In genomic region chr7:47482013-47482761, GRCh38 we compare ENCODE assay signal across 8 cellular contexts.
DNase-seq lines count a peak whose midpoint lies in the region; ATAC-seq and TF ChIP-seq lines count a peak whose summit lies in the region.

No MANE protein-coding gene starts in this region.

- in situ Hi-C loops in GM13976 (cut with MboI; ENCODE audit: low sequenced_read_pairs, unreplicated experiment): no loop called here
- in situ Hi-C loops in mammary epithelial cell (cut with MboI; ENCODE audit: low sequenced_read_pairs in 2 of 2): no loop called here

- H3K9me2 ChIP-seq in MM.1S (replicated peaks; ENCODE audit: insufficient read depth, low read length): no peaks in the 10 kb centered on the region

- no TSS peak for BruUV-seq in mammary epithelial cell (replicated peaks; lab: Mats Ljungman, UMichigan)

- H3K27me3 ChIP-seq in MM.1S (replicated peaks; ENCODE audit: insufficient read depth, low read length): no peaks in the 10 kb centered on the region
- H3K27me3 ChIP-seq in mammary epithelial cell (ENCODE audit: insufficient read depth, low read length): no peaks in the 10 kb centered on the region

- DNase-seq in GM13976 (ENCODE audit: low spot score) (peak; percentile 49), MM.1S (peak; percentile 71), mammary epithelial cell (peak; percentile 86), naive B cell (no peak), NCI-H82 treated with DMSO at 0.1 percent for 48 hours (lab: John Stamatoyannopoulos, UW; ENCODE audit: unreplicated experiment) (no peak), NCI-H524 (lab: John Stamatoyannopoulos, UW) (no peak)
- no peak for DNase-seq in activated CD4-positive, CD25-positive, alpha-beta regulatory T cell treated with anti-CD3 and anti-CD28 coated beads, Interleukin-2, amount 50 U/mL, for 72 hours
- no peak for DNase-seq in activated CD4-positive, CD25-positive, alpha-beta regulatory T cell (lab: John Stamatoyannopoulos, UW)

- intact Hi-C loops in mammary epithelial cell (cut with micrococcal nuclease): no loop called here

- peaks cover 0 to 1% (median 0%) of the 10 kb centered on the region in 7 donors for H3K9me3 Mint-ChIP-seq in naive B cell

- H3K27ac ChIP-seq in MM.1S (ENCODE audit: low read length) (peak overlapping the region; percentile 99), mammary epithelial cell (ENCODE audit: insufficient read depth, low read depth, low read length) (no peak overlapping the region)

- 20% methylated on average over 15 of the region's 15 CpGs for WGBS in mammary epithelial cell (ENCODE audit: low coverage, missing lambda C conversion rate)

- H3K27me3 Mint-ChIP-seq in naive B cell: no peaks in the 10 kb centered on the region

- peak overlapping the region in 7 of 8 donors; percentile 30 to 77 (median 70) for H3K4me3 Mint-ChIP-seq in naive B cell

- H3K4me2 ChIP-seq in MM.1S (ENCODE audit: low read depth, low read length) (peak overlapping the region; percentile 93), mammary epithelial cell (ENCODE audit: insufficient read depth, low read depth, low read length) (peak overlapping the region; percentile 40)

- CTCF ChIA-PET in mammary epithelial cell (lab: Charles Lee; ENCODE audit: low non-redundant PET): no interaction called here

- H3K36me3 Mint-ChIP-seq in naive B cell: no peaks in the 10 kb centered on the region

- H3K9me3 ChIP-seq in MM.1S (replicated peaks; ENCODE audit: insufficient read depth, low read length) (no peaks in the 10 kb centered on the region), mammary epithelial cell (replicated peaks; ENCODE audit: insufficient read depth, low read length) (no peaks in the 10 kb centered on the region)

- H2AFZ ChIP-seq in MM.1S (ENCODE audit: low read length) (no peak overlapping the region), mammary epithelial cell (ENCODE audit: low read depth, low read length) (no peak overlapping the region)

- ATAC-seq in naive B cell (ENCODE audit: low read depth in 2 of 2): peak in 1 of 2 donors; percentile 27

- peaks cover 56% of the 10 kb centered on the region for H3F3A ChIP-seq in MM.1S (ENCODE audit: insufficient read depth, low read length)

- peak overlapping the region; percentile 46 to 94 (median 84) for H3K27ac Mint-ChIP-seq in naive B cell

- H3K4me3 ChIP-seq in MM.1S (ENCODE audit: low read length) (peak overlapping the region; percentile 83), mammary epithelial cell (replicated peaks in 1 of 3; ENCODE audit: insufficient read depth in 1 of 3, low read depth in 2 of 3, low read length in 3 of 3) (no peak overlapping the region)

- H4K20me1 ChIP-seq in MM.1S (ENCODE audit: insufficient read depth, low read length) (peaks cover 9% of the 10 kb centered on the region; the same call in 1 of the 2 replicates), mammary epithelial cell (ENCODE audit: insufficient read depth, low read length) (no peaks in the 10 kb centered on the region)

- peaks cover 48 to 53% (median 49%) of the 10 kb centered on the region in 3 donors for H3K4me1 Mint-ChIP-seq in naive B cell

- H3K79me2 ChIP-seq in MM.1S (ENCODE audit: low read length): peaks cover 86% of the 10 kb centered on the region
- H3K79me2 ChIP-seq in mammary epithelial cell (ENCODE audit: insufficient read depth, low read length): peaks cover 6% of the 10 kb centered on the region

- TF ChIP-seq CTCF in GM13976 (IDR thresholded peaks at IDR 0.05; ENCODE audit: borderline replicate concordance, control extremely low read depth, extremely low read depth, insufficient read depth, missing control alignments) (no peak), MM.1S (IDR thresholded peaks at IDR 0.05; ENCODE audit: low read length) (no peak), mammary epithelial cell (conservative IDR thresholded peaks at IDR 0.05 in 1 of 2, IDR thresholded peaks at IDR 0.05 in 1 of 2; ENCODE audit: extremely low read depth in 1 of 2, insufficient read depth in 1 of 2, low read depth in 1 of 2, low read length in 2 of 2) (no peak)

- H3K4me1 ChIP-seq in MM.1S (ENCODE audit: low read length) (peaks cover 43% of the 10 kb centered on the region), mammary epithelial cell (ENCODE audit: insufficient read depth, low read length) (peaks cover 17% of the 10 kb centered on the region)

- dilution Hi-C loops in mammary epithelial cell (cut with HindIII; ENCODE audit: low sequenced_read_pairs): no loop called here

- H3K9ac ChIP-seq in MM.1S (ENCODE audit: low read length) (peak overlapping the region; percentile 98), mammary epithelial cell (ENCODE audit: insufficient read depth, low read length) (no peak overlapping the region)

- H3K36me3 ChIP-seq in MM.1S (replicated peaks; ENCODE audit: insufficient read depth, low read length): no peaks in the 10 kb centered on the region
- H3K36me3 ChIP-seq in mammary epithelial cell (ENCODE audit: insufficient read depth, low read length): no peaks in the 10 kb centered on the region

Comparison
In these comparisons a context has a peak if more than half of its experiments do, and no peak if none do; other contexts are left out.
1. DNase-seq: peak in GM13976 (single experiment), MM.1S (single experiment) and mammary epithelial cell (single experiment); none in naive B cell (single experiment), activated CD4-positive, CD25-positive, alpha-beta regulatory T cell treated with anti-CD3 and anti-CD28 coated beads, Interleukin-2, amount 50 U/mL, for 72 hours (single experiment), NCI-H82 treated with DMSO at 0.1 percent for 48 hours (single experiment), NCI-H524 (0 of 2) and activated CD4-positive, CD25-positive, alpha-beta regulatory T cell (0 of 4).